In the genomic region with DNA sequence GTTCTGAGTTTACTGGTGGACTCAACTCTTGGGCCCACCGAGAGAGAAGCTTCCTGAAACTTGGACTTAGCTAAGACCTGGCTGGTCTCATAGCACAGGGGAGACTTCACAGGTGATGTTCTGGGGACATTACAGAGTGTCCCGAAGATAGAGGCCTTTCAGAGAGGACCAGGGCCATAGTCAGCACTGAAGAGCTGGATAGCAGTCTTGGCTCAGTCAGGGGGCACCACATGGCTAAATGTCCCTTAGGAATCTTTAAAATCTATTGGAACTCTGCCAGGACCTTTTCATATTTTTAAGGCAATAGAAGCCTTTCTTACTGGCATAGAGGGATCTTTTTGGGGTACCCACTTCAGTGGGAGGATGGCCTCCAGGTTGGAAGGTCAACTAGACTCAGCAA, we compare ENCODE assay signal across 25 cellular contexts. TPM values are rescaled to one million over a fixed set of nuclear protein-coding genes. Genes with fewer than 3 reads are reported as not detected.
"Had no signal": no experiment of that assay in that cellular context is flagged by ENCODE, and none has a peak within 500 bp of the region (broad histone marks: within the 10 kb centered on the region; RNA-seq: fewer than 3 reads in every experiment).

No MANE protein-coding gene starts in this region.

- H3K36me3 ChIP-seq: Peyer's patch, SJSA1 had no signal

- H3K4me3 ChIP-seq: Peyer's patch, SJSA1, SK-N-MC had no signal

- H3K4me1 ChIP-seq: Peyer's patch had no signal

- ATAC-seq: PC-3 had no signal

- H3K9me3 ChIP-seq: Peyer's patch, SJSA1 had no signal

- H3K27ac ChIP-seq: KMS-11, Peyer's patch, SJSA1, SK-N-MC had no signal

- DNase-seq: Kasumi-1, MM.1S, NCI-H1092 treated with DMSO at 0.1 percent for 48 hours, NCI-H1436, NCI-H187, NCI-H2029, NCI-H2081 treated with DMSO at 0.1 percent for 48 hours, NCI-H2171, NCI-H226, NCI-H446, NCI-H510A, NCI-H524 treated with DMSO at 0.1 percent for 48 hours, NCI-H69, NCI-H774, PC-3, Peyer's patch, Right ventricle myocardium superior, RPMI8226, SIG-M5 had no signal

- H3K27me3 ChIP-seq: Peyer's patch, SJSA1 had no signal

- H3K4me2 ChIP-seq: KMS-11 had no signal

RNA-seq across cellular contexts. Expression of a gene that starts 59.8 kb away (rescaled TPM):
- total RNA-seq: HT-29, M059J, OCI-LY7, Right ventricle myocardium superior, SJSA1 had no signal
